Comparison of ENCODE assay signal across 9 cellular contexts in the genomic region with DNA sequence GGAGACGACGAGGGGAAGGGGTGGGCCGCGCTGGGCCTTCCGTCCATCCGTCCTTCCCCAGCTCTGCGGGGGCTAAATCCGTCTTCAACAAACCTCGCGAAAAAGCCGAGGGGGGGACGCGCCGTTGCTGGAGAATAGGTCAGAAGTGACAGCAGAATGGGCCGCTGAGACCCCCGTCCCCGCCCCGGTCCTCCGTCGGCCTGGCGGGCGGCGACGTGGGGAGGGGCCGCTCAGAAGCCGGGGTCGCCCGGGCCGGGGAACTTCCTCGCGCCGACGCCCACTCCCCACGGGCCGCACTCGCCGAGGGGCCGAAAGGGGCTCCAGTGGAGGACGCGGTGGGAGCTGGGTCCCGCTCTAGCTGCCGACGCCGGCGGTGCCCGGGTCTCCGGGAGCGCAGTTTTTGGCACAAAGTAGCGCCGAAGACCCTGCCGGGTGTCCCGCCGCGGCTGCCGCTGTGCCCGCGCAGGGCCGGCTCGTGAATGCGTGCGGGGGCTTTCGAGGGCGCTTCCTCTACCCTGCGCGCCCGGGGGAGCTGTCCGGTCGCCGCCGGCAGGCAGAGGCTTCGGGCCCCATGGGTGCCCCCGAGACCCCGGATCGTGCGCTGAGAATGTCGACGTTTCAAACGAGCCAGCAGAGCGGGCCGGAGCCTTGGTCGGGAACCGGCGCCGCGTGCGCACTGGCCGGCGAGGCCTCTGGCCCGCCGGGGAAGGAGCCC. TPM values are rescaled to one million over a fixed set of nuclear protein-coding genes. Genes with fewer than 3 reads are reported as not detected.
DNase-seq lines count a peak whose midpoint lies in the region; ATAC-seq and TF ChIP-seq lines count a peak whose summit lies in the region.
"Had no signal": no experiment of that assay in that cellular context is flagged by ENCODE, and none has a peak within 500 bp of the region (broad histone marks: within the 10 kb centered on the region; RNA-seq: fewer than 3 reads in every experiment).

No MANE protein-coding gene starts in this region.

- H2AFZ ChIP-seq in neuronal stem cell (ENCODE audit: low read length), result no peak overlapping the region

- POLR2A ChIA-PET in A673 (lab: Charles Lee; ENCODE audit: low non-redundant PET), result no interaction called here
- POLR2A ChIA-PET in WTC11 (lab: Charles Lee), result interaction anchor here (0.5 to 3.4 kb wide), 4 partner anchors 53 to 70 kb away, joined by 3 to 12 read pairs (median 5); partner anchors contain the start of gene BAHCC1
- POLR2A ChIA-PET in activated CD4-positive, alpha-beta T cell treated with anti-CD3 and anti-CD28 coated beads, Interleukin-2, amount 10 ng/mL, durations not matched to agents 7 days and 5 days (lab: Charles Lee), result no interaction called here

- no peak for ATAC-seq in WTC11
- ATAC-seq in foreskin keratinocyte, result no peak
- ATAC-seq in HG02588 (IDR thresholded peaks at IDR 0.05; ENCODE audit: unreplicated experiment), result no peak

- DNase-seq in A673 (ENCODE audit: low spot score) (no peak), WTC11 (ENCODE audit: low spot score) (no peak), foreskin keratinocyte (peak in 1 of 2 donors; percentile 43), neuronal stem cell (ENCODE audit: low spot score) (no peak), HPDE6-E6E7 (ENCODE audit: extremely low spot score) (no peak), T-helper 9 cell (no peak)
- no peak for DNase-seq in activated CD4-positive, alpha-beta T cell treated with anti-CD3 and anti-CD28 coated beads, Interleukin-2, amount 10 ng/mL, durations not matched to agents 7 days and 5 days
- DNase-seq: NCI-H82 had no signal

- H3K27ac ChIP-seq in A673 (ENCODE audit: low read depth, low read length, poor library complexity, severe bottlenecking), result peak overlapping the region; percentile 97
- peak overlapping the region; percentile 94 for H3K27ac ChIP-seq in foreskin keratinocyte
- no peak overlapping the region for H3K27ac ChIP-seq in neuronal stem cell (replicated peaks; ENCODE audit: low read length)

- peak overlapping the region; percentile 49 for H2BK15ac ChIP-seq in neuronal stem cell (ENCODE audit: low read length)

- H4K91ac ChIP-seq in neuronal stem cell (ENCODE audit: low read depth, low read length, poor library complexity), result no peak overlapping the region

- H3K14ac ChIP-seq in neuronal stem cell (ENCODE audit: low read length), result peak overlapping the region; percentile 71

- no peak overlapping the region for H4K8ac ChIP-seq in neuronal stem cell (ENCODE audit: low read depth, low read length)

- H3K18ac ChIP-seq in neuronal stem cell (ENCODE audit: low read length), result peak overlapping the region; percentile 80

- no peaks in the 10 kb centered on the region for H3K36me3 Mint-ChIP-seq in WTC11
- peaks cover 4% of the 10 kb centered on the region for H3K36me3 Mint-ChIP-seq in activated CD4-positive, alpha-beta T cell treated with anti-CD3 and anti-CD28 coated beads, Interleukin-2, amount 10 ng/mL, durations not matched to agents 7 days and 5 days (ENCODE audit: low read depth)

- H3K4me2 ChIP-seq in neuronal stem cell (ENCODE audit: insufficient read depth, low read length, poor library complexity, severe bottlenecking), result peak overlapping the region; percentile 75

- H3K27ac Mint-ChIP-seq in WTC11, result no peak overlapping the region
- H3K27ac Mint-ChIP-seq in activated CD4-positive, alpha-beta T cell treated with anti-CD3 and anti-CD28 coated beads, Interleukin-2, amount 10 ng/mL, durations not matched to agents 7 days and 5 days, result no peak overlapping the region

- H3K4me1 ChIP-seq in A673 (ENCODE audit: insufficient read depth, low read length, poor library complexity, severe bottlenecking), result peaks cover 32% of the 10 kb centered on the region
- no peaks in the 10 kb centered on the region for H3K4me1 ChIP-seq in foreskin keratinocyte
- H3K4me1 ChIP-seq in neuronal stem cell (ENCODE audit: control insufficient read depth in 2 of 2, insufficient read depth in 1 of 2, low read depth in 1 of 2, low read length in 2 of 2), result peaks cover 32 to 39% of the 10 kb centered on the region in 2 donors

- peak overlapping the region; percentile 78 for H3K4me3 ChIP-seq in A673 (ENCODE audit: low read depth, low read length, poor library complexity, severe bottlenecking)
- H3K4me3 ChIP-seq in neuronal stem cell (ENCODE audit: low read length in 2 of 2), result peak overlapping the region; percentile 67 to 100

- no TSS peak for BruUV-seq in A673 (replicated peaks; lab: Mats Ljungman, UMichigan)

- H3K79me1 ChIP-seq in neuronal stem cell (ENCODE audit: low read depth, low read length), result peaks cover 20% of the 10 kb centered on the region

- H3K36me3 ChIP-seq in A673 (ENCODE audit: insufficient read depth, low read length, poor library complexity, severe bottlenecking), result no peaks in the 10 kb centered on the region
- peaks cover 0 to 9% of the 10 kb centered on the region in 2 donors for H3K36me3 ChIP-seq in neuronal stem cell (replicated peaks in 1 of 2; ENCODE audit: control insufficient read depth in 2 of 2, insufficient read depth in 2 of 2, low read length in 2 of 2)

- no peak overlapping the region for H2BK5ac ChIP-seq in neuronal stem cell (ENCODE audit: low read length)

- no CpG with 5 or more reads among the region's 90 CpGs for WGBS in neuronal stem cell (ENCODE audit: extremely low coverage in 2 of 2, insufficient read length in 2 of 2, insufficient replicate concordance in 1 of 2), 2 donors

- H2BK120ac ChIP-seq in neuronal stem cell (ENCODE audit: low read depth, low read length), result no peak overlapping the region

- peak overlapping the region; percentile 77 for H2AK5ac ChIP-seq in neuronal stem cell (ENCODE audit: low read depth, low read length)

- peaks cover 34% of the 10 kb centered on the region for H3K4me1 Mint-ChIP-seq in WTC11
- peaks cover 8% of the 10 kb centered on the region for H3K4me1 Mint-ChIP-seq in activated CD4-positive, alpha-beta T cell treated with anti-CD3 and anti-CD28 coated beads, Interleukin-2, amount 10 ng/mL, durations not matched to agents 7 days and 5 days

- peaks cover 67% of the 10 kb centered on the region for H3K27me3 Mint-ChIP-seq in WTC11 (ENCODE audit: low read depth)
- H3K27me3 Mint-ChIP-seq in activated CD4-positive, alpha-beta T cell treated with anti-CD3 and anti-CD28 coated beads, Interleukin-2, amount 10 ng/mL, durations not matched to agents 7 days and 5 days, result peaks cover 37% of the 10 kb centered on the region

- no peak overlapping the region for H3K4ac ChIP-seq in neuronal stem cell (ENCODE audit: low read length)

- H3K9ac ChIP-seq in neuronal stem cell (ENCODE audit: low read depth, low read length, poor library complexity), result peak overlapping the region; percentile 85

- H3K9me3 ChIP-seq in A673 (ENCODE audit: low read depth, low read length, poor library complexity, severe bottlenecking) (no peaks in the 10 kb centered on the region), neuronal stem cell (replicated peaks in 1 of 2; ENCODE audit: control insufficient read depth in 2 of 2, insufficient read depth in 1 of 2, low read depth in 1 of 2, low read length in 2 of 2) (no peaks in the 10 kb centered on the region)

- H3K4me3 Mint-ChIP-seq in WTC11, result peak overlapping the region; percentile 90
- no peak overlapping the region for H3K4me3 Mint-ChIP-seq in activated CD4-positive, alpha-beta T cell treated with anti-CD3 and anti-CD28 coated beads, Interleukin-2, amount 10 ng/mL, durations not matched to agents 7 days and 5 days

- H3K23ac ChIP-seq in neuronal stem cell (ENCODE audit: low read depth, low read length, poor library complexity), result peak overlapping the region; percentile 52

- no peaks in the 10 kb centered on the region for H3K9me3 Mint-ChIP-seq in WTC11
- no peaks in the 10 kb centered on the region for H3K9me3 Mint-ChIP-seq in activated CD4-positive, alpha-beta T cell treated with anti-CD3 and anti-CD28 coated beads, Interleukin-2, amount 10 ng/mL, durations not matched to agents 7 days and 5 days

- intact Hi-C loops in A673 (cut with micrococcal nuclease; ENCODE audit: unreplicated experiment), result no loop called here

- CTCF ChIA-PET in A673 (lab: Charles Lee), result interaction anchor here (0.5 kb wide), 1 partner anchor 199 kb away, joined by 6 read pairs; no protein-coding TSS in a partner anchor
- CTCF ChIA-PET in WTC11 (lab: Charles Lee), result interaction anchor here (0.8 to 3.3 kb wide), 5 partner anchors 12 to 99 kb away, joined by 3 to 19 read pairs (median 3); partner anchors contain the start of gene BAHCC1
- CTCF ChIA-PET in activated CD4-positive, alpha-beta T cell treated with anti-CD3 and anti-CD28 coated beads, Interleukin-2, amount 10 ng/mL, durations not matched to agents 7 days and 5 days (lab: Charles Lee), result no interaction called here

- no peak for TF ChIP-seq CTCF in A673 (conservative IDR thresholded peaks at IDR 0.05; ENCODE audit: low read depth, low read length)
- TF ChIP-seq CTCF in WTC11 (IDR thresholded peaks at IDR 0.05), result no peak
- no peak for TF ChIP-seq CTCF in foreskin keratinocyte (conservative IDR thresholded peaks at IDR 0.05)

- H2BK12ac ChIP-seq in neuronal stem cell (ENCODE audit: low read length), result no peak overlapping the region

- no peaks in the 10 kb centered on the region for H3K27me3 ChIP-seq in A673 (replicated peaks; ENCODE audit: insufficient read depth, low read depth, low read length, poor library complexity)
- H3K27me3 ChIP-seq in foreskin keratinocyte, result no peaks in the 10 kb centered on the region
- peaks cover 0 to 9% (median 0%) of the 10 kb centered on the region in 3 experiments for H3K27me3 ChIP-seq in neuronal stem cell (ENCODE audit: control insufficient read depth in 3 of 3, insufficient read depth in 3 of 3, low read depth in 1 of 3, low read length in 3 of 3)

TF ChIP-seq in WTC11, 78 proteins besides CTCF, POLR2A, EP300 and RAD21 (continues in another document):
- TF ChIP-seq FOXJ3 (CRISPR knock-in tag; IDR thresholded peaks at IDR 0.05; ENCODE audit: borderline replicate concordance) (no peak), ZNF671 (CRISPR knock-in tag; IDR thresholded peaks at IDR 0.05) (no peak), TEAD1 (CRISPR knock-in tag; IDR thresholded peaks at IDR 0.05) (no peak), CBFB (CRISPR knock-in tag; IDR thresholded peaks at IDR 0.05; ENCODE audit: low read depth) (no peak)

RNA-seq across cellular contexts. Expression of gene SLC38A10, which starts 46.4 kb away (rescaled TPM):
- 75.1 and 77.3 TPM in 2 replicates for total RNA-seq in A673 (2021)
- 47.0 to 62.4 TPM (median 53.9 TPM) in 3 replicates for total RNA-seq in WTC11 (2021)
- 36.6 and 41.3 TPM in 2 replicates for total RNA-seq in foreskin keratinocyte
- 35.3 and 38.3 TPM in 2 replicates for polyA plus RNA-seq in foreskin keratinocyte
- polyA plus RNA-seq in neuronal stem cell (2013, experiment 1 of 2), result 7.2 TPM
- polyA plus RNA-seq in neuronal stem cell (2013, experiment 2 of 2), result 7.3 TPM
- total RNA-seq in activated CD4-positive, alpha-beta T cell treated with anti-CD3 and anti-CD28 coated beads, Interleukin-2, amount 10 ng/mL, durations not matched to agents 7 days and 5 days, result 100 to 1,000 TPM in 1 of 2 experiments, 10 to 100 TPM in 1; 94.4 to 109 TPM

RNA-seq across cellular contexts. Expression of gene BAHCC1, which starts 53.8 kb away (rescaled TPM):
- 74.2 and 80.6 TPM in 2 replicates for total RNA-seq in A673 (2021)
- total RNA-seq in WTC11 (2021), result 17.1 to 29.8 TPM (median 21.5 TPM) in 3 replicates
- 4.4 and 5.6 TPM in 2 replicates for total RNA-seq in foreskin keratinocyte
- 1.7 and 2.2 TPM in 2 replicates for polyA plus RNA-seq in foreskin keratinocyte
- 15.9 TPM for polyA plus RNA-seq in neuronal stem cell (2013, experiment 1 of 2)
- 17.5 TPM for polyA plus RNA-seq in neuronal stem cell (2013, experiment 2 of 2)
- not detected for total RNA-seq in activated CD4-positive, alpha-beta T cell treated with anti-CD3 and anti-CD28 coated beads, Interleukin-2, amount 10 ng/mL, durations not matched to agents 7 days and 5 days
